1 cellular context compared by ENCODE assay signal in the genomic region with DNA sequence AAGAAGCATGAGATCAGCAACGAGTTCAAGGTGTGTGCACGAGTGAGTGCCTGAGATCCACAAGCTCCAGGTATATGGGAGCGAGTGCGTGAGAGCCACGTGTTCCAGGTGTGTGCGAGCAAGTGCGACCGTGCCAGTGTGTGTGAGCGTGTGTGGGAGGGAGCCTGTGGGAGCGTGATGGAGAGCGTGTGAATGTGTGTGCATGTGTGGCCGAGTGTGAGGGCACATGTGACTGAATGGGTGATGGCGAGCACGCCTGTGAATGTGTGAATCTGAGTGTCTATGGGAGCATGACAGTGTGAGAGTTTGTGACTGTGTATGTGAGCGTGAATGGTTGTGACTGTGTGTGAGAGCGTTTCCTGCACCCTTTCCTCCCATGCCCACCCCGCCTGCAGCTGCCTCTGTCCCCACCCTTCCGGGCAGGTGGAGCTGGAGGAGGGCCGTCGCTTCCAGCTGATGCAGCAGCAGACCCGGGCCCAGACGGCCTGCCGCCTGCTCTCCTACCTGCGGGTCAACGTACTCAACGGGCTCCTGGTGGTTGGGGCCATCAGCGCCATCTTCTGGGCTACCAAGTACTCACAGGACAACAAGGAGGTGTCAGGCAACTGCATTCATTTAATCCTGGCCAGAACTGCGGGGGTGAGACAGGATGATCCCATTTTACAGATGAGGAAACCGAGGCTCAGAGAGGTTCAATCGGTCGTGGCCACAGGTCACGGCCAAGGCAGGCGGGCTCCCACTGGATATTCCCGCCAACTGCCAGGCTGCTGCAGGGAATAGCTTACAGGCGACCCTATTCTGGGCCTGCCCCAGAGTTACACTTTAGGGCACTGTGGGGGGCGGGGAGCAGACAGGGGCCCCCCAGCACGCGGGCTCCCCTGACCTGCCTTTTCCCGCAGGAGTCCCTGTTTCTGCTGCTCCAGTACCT.
TF ChIP-seq lines count a peak whose summit lies in the region.

No MANE protein-coding gene starts in this region.

TF ChIP-seq in HepG2, 621 proteins besides CTCF, POLR2A, EP300 and RAD21 (continued from another document and continues in another):
- peak; percentile 60; the same call in 1 of the 2 replicates for TF ChIP-seq MIER3 (CRISPR knock-in tag; IDR thresholded peaks at IDR 0.05; ENCODE audit: borderline replicate concordance)
- TF ChIP-seq ZNF556 (CRISPR knock-in tag; IDR thresholded peaks at IDR 0.05; ENCODE audit: borderline replicate concordance): 0 out of 2 replicates have a peak, but pooled peaks have one; percentile 63
- no peak for TF ChIP-seq NFIB (CRISPR knock-in tag; IDR thresholded peaks at IDR 0.05; ENCODE audit: borderline replicate concordance)
- TF ChIP-seq FOXJ3 (CRISPR knock-in tag; IDR thresholded peaks at IDR 0.05; ENCODE audit: borderline replicate concordance): peak; percentile 40; the same call in 1 of the 2 replicates
- TF ChIP-seq, protein P1, sequence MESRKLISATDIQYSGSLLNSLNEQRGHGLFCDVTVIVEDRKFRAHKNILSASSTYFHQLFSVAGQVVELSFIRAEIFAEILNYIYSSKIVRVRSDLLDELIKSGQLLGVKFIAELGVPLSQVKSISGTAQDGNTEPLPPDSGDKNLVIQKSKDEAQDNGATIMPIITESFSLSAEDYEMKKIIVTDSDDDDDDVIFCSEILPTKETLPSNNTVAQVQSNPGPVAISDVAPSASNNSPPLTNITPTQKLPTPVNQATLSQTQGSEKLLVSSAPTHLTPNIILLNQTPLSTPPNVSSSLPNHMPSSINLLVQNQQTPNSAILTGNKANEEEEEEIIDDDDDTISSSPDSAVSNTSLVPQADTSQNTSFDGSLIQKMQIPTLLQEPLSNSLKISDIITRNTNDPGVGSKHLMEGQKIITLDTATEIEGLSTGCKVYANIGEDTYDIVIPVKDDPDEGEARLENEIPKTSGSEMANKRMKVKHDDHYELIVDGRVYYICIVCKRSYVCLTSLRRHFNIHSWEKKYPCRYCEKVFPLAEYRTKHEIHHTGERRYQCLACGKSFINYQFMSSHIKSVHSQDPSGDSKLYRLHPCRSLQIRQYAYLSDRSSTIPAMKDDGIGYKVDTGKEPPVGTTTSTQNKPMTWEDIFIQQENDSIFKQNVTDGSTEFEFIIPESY (CRISPR knock-in tag; IDR thresholded peaks at IDR 0.05): peak; percentile 54
- no peak for TF ChIP-seq MLLT10 (CRISPR knock-in tag; IDR thresholded peaks at IDR 0.05)
- TF ChIP-seq U2AF1 (optimal IDR thresholded peaks at IDR 0.05; ENCODE audit: low read depth, low read length): peak; percentile 60
- TF ChIP-seq ZNF781 (CRISPR knock-in tag; IDR thresholded peaks at IDR 0.05; ENCODE audit: borderline replicate concordance, not compliant biosample characterization): peak; percentile 10
- TF ChIP-seq PAF1 (CRISPR knock-in tag; IDR thresholded peaks at IDR 0.05): no peak
- TF ChIP-seq, protein P2, sequence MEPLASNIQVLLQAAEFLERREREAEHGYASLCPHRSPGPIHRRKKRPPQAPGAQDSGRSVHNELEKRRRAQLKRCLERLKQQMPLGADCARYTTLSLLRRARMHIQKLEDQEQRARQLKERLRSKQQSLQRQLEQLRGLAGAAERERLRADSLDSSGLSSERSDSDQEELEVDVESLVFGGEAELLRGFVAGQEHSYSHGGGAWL (CRISPR knock-in tag; IDR thresholded peaks at IDR 0.05): no peak
- no peak for TF ChIP-seq ELF1 (CRISPR knock-in tag; IDR thresholded peaks at IDR 0.05)
- TF ChIP-seq ZSCAN29 (CRISPR knock-in tag; conservative IDR thresholded peaks at IDR 0.05): no peak
- TF ChIP-seq, protein P3, sequence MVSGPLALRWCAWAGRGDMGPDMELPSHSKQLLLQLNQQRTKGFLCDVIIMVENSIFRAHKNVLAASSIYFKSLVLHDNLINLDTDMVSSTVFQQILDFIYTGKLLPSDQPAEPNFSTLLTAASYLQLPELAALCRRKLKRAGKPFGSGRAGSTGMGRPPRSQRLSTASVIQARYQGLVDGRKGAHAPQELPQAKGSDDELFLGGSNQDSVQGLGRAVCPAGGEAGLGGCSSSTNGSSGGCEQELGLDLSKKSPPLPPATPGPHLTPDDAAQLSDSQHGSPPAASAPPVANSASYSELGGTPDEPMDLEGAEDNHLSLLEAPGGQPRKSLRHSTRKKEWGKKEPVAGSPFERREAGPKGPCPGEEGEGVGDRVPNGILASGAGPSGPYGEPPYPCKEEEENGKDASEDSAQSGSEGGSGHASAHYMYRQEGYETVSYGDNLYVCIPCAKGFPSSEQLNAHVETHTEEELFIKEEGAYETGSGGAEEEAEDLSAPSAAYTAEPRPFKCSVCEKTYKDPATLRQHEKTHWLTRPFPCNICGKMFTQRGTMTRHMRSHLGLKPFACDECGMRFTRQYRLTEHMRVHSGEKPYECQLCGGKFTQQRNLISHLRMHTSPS (CRISPR knock-in tag; IDR thresholded peaks at IDR 0.05; ENCODE audit: low read depth): no peak
- no peak for TF ChIP-seq ZNF557 (CRISPR knock-in tag; IDR thresholded peaks at IDR 0.05)
- TF ChIP-seq HES4 (CRISPR knock-in tag; IDR thresholded peaks at IDR 0.05; ENCODE audit: borderline replicate concordance): no peak
- no peak for TF ChIP-seq NFYB (CRISPR knock-in tag; IDR thresholded peaks at IDR 0.05)
- TF ChIP-seq TRAFD1 (CRISPR knock-in tag; IDR thresholded peaks at IDR 0.05; ENCODE audit: borderline replicate concordance): no peak
- TF ChIP-seq PRPF4 (IDR thresholded peaks at IDR 0.05; ENCODE audit: low read depth, low read length, poor library complexity, severe bottlenecking): no peak
- TF ChIP-seq MEF2D (CRISPR knock-in tag; IDR thresholded peaks at IDR 0.05): 0 out of 2 replicates have a peak, but pooled peaks have one; percentile 68
- no peak for TF ChIP-seq ZSCAN20 (CRISPR knock-in tag; IDR thresholded peaks at IDR 0.05; ENCODE audit: borderline replicate concordance)
- TF ChIP-seq JUNB (CRISPR knock-in tag; IDR thresholded peaks at IDR 0.05; ENCODE audit: borderline replicate concordance): no peak
- no peak for TF ChIP-seq ZNF282 (IDR thresholded peaks at IDR 0.05; ENCODE audit: partially characterized antibody)
- TF ChIP-seq MAFK (conservative IDR thresholded peaks at IDR 0.05 in 1 of 2, IDR thresholded peaks at IDR 0.05 in 1 of 2; ENCODE audit: low read length in 2 of 2): no peak
- 0 out of 2 replicates have a peak, but pooled peaks have one; percentile 41 for TF ChIP-seq TBP (CRISPR knock-in tag; IDR thresholded peaks at IDR 0.05)
- TF ChIP-seq ZFP36 (IDR thresholded peaks at IDR 0.05; ENCODE audit: borderline replicate concordance, low read depth, low read length, partially characterized antibody): no peak
- TF ChIP-seq NFE2L2 (IDR thresholded peaks at IDR 0.05; ENCODE audit: low read length): no peak
- no peak for TF ChIP-seq CBFB (CRISPR knock-in tag; IDR thresholded peaks at IDR 0.05)
- no peak; the same call in 1 of the 2 replicates for TF ChIP-seq ARNT2 (CRISPR knock-in tag; IDR thresholded peaks at IDR 0.05; ENCODE audit: low read depth)
- TF ChIP-seq TRIM24 (CRISPR knock-in tag; IDR thresholded peaks at IDR 0.05): no peak
- no peak for TF ChIP-seq DNMT3B (CRISPR knock-in tag; conservative IDR thresholded peaks at IDR 0.05)
- TF ChIP-seq, protein P4, sequence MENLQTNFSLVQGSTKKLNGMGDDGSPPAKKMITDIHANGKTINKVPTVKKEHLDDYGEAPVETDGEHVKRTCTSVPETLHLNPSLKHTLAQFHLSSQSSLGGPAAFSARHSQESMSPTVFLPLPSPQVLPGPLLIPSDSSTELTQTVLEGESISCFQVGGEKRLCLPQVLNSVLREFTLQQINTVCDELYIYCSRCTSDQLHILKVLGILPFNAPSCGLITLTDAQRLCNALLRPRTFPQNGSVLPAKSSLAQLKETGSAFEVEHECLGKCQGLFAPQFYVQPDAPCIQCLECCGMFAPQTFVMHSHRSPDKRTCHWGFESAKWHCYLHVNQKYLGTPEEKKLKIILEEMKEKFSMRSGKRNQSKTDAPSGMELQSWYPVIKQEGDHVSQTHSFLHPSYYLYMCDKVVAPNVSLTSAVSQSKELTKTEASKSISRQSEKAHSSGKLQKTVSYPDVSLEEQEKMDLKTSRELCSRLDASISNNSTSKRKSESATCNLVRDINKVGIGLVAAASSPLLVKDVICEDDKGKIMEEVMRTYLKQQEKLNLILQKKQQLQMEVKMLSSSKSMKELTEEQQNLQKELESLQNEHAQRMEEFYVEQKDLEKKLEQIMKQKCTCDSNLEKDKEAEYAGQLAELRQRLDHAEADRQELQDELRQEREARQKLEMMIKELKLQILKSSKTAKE (CRISPR knock-in tag; IDR thresholded peaks at IDR 0.05; ENCODE audit: borderline replicate concordance): no peak
- no peak for TF ChIP-seq ZNF549 (CRISPR knock-in tag; IDR thresholded peaks at IDR 0.05)
- TF ChIP-seq ZBTB1 (CRISPR knock-in tag; IDR thresholded peaks at IDR 0.05; ENCODE audit: borderline replicate concordance): no peak
- no peak for TF ChIP-seq TOE1 (CRISPR knock-in tag; IDR thresholded peaks at IDR 0.05)
- TF ChIP-seq ZNF263 (CRISPR knock-in tag; IDR thresholded peaks at IDR 0.05): peak; percentile 51
- TF ChIP-seq PCBP2 (optimal IDR thresholded peaks at IDR 0.05; ENCODE audit: low read depth, low read length, poor library complexity, severe bottlenecking): no peak
- TF ChIP-seq ATF5 (CRISPR knock-in tag; IDR thresholded peaks at IDR 0.05; ENCODE audit: low read depth): no peak
- TF ChIP-seq MED8 (CRISPR knock-in tag; IDR thresholded peaks at IDR 0.05; ENCODE audit: insufficient replicate concordance): no peak
- TF ChIP-seq SMC3 (IDR thresholded peaks at IDR 0.05; ENCODE audit: low read length): peak; percentile 71
- TF ChIP-seq GATAD1 (CRISPR knock-in tag; IDR thresholded peaks at IDR 0.05): no peak
- no peak for TF ChIP-seq ZNF33A (CRISPR knock-in tag; IDR thresholded peaks at IDR 0.05; ENCODE audit: borderline replicate concordance)
- no peak for TF ChIP-seq ZNF547 (CRISPR knock-in tag; IDR thresholded peaks at IDR 0.05)
- peak; percentile 72; the same call in 1 of the 2 replicates for TF ChIP-seq ZSCAN9 (CRISPR knock-in tag; IDR thresholded peaks at IDR 0.05; ENCODE audit: borderline replicate concordance)
- no peak for TF ChIP-seq ARNTL (CRISPR knock-in tag; IDR thresholded peaks at IDR 0.05)
- TF ChIP-seq NR2F6 (IDR thresholded peaks at IDR 0.05): no peak
- peak; percentile 40 for TF ChIP-seq NR2F6 (CRISPR knock-in tag; IDR thresholded peaks at IDR 0.05)
- TF ChIP-seq, protein P5, sequence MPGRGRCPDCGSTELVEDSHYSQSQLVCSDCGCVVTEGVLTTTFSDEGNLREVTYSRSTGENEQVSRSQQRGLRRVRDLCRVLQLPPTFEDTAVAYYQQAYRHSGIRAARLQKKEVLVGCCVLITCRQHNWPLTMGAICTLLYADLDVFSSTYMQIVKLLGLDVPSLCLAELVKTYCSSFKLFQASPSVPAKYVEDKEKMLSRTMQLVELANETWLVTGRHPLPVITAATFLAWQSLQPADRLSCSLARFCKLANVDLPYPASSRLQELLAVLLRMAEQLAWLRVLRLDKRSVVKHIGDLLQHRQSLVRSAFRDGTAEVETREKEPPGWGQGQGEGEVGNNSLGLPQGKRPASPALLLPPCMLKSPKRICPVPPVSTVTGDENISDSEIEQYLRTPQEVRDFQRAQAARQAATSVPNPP (CRISPR knock-in tag; IDR thresholded peaks at IDR 0.05): no peak
- TF ChIP-seq AHR (CRISPR knock-in tag; IDR thresholded peaks at IDR 0.05): no peak
- TF ChIP-seq KAT2B (IDR thresholded peaks at IDR 0.05; ENCODE audit: borderline replicate concordance, low read depth, low read length): no peak
- TF ChIP-seq ZNF670 (CRISPR knock-in tag; IDR thresholded peaks at IDR 0.05; ENCODE audit: borderline replicate concordance): no peak
- TF ChIP-seq, protein P6, sequence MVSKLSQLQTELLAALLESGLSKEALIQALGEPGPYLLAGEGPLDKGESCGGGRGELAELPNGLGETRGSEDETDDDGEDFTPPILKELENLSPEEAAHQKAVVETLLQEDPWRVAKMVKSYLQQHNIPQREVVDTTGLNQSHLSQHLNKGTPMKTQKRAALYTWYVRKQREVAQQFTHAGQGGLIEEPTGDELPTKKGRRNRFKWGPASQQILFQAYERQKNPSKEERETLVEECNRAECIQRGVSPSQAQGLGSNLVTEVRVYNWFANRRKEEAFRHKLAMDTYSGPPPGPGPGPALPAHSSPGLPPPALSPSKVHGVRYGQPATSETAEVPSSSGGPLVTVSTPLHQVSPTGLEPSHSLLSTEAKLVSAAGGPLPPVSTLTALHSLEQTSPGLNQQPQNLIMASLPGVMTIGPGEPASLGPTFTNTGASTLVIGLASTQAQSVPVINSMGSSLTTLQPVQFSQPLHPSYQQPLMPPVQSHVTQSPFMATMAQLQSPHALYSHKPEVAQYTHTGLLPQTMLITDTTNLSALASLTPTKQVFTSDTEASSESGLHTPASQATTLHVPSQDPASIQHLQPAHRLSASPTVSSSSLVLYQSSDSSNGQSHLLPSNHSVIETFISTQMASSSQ (IDR thresholded peaks at IDR 0.05; ENCODE audit: low read depth): no peak
- TF ChIP-seq, protein P6 (CRISPR knock-in tag; IDR thresholded peaks at IDR 0.05; ENCODE audit: borderline replicate concordance): no peak
- peak; percentile 16; the same call in 1 of the 2 replicates for TF ChIP-seq ZNF768 (CRISPR knock-in tag; IDR thresholded peaks at IDR 0.05)
